ENCODE assay signal across 8 cellular contexts in genomic region chrX:73943572-73943899, GRCh38.
DNase-seq lines count a peak whose midpoint lies in the region; ATAC-seq and TF ChIP-seq lines count a peak whose summit lies in the region.

No MANE protein-coding gene starts in this region.

- DNase-seq in SJCRH30 (no peak), fibroblast of peridontal ligament (ENCODE audit: extremely low read depth) (peak; percentile 21), retinal pigment epithelial cell (ENCODE audit: low read depth) (no peak), SIG-M5 (lab: John Stamatoyannopoulos, UW) (no peak), mucosa of gallbladder (ENCODE audit: low spot score) (no peak), posterior vena cava (ENCODE audit: low spot score) (no peak)

- H3K36me3 ChIP-seq in SJCRH30: peaks cover 20% of the 10 kb centered on the region

- H3K27me3 ChIP-seq in SJCRH30: no peaks in the 10 kb centered on the region

- ATAC-seq in HG02938 (IDR thresholded peaks at IDR 0.05; ENCODE audit: unreplicated experiment): no peak

- peak overlapping the region; percentile 91 for H3K27ac ChIP-seq in SJCRH30

- H3K9me3 ChIP-seq in SJCRH30 (replicated peaks): no peaks in the 10 kb centered on the region

- TF ChIP-seq CTCF in GM12875 (IDR thresholded peaks at IDR 0.05; ENCODE audit: borderline replicate concordance, insufficient read depth, low read depth, low read length) (no peak), retinal pigment epithelial cell (conservative IDR thresholded peaks at IDR 0.05; ENCODE audit: low read depth, low read length) (no peak)

- intact Hi-C loops in posterior vena cava (cut with DNase I): no loop called here

- H3K4me1 ChIP-seq in SJCRH30: no peaks in the 10 kb centered on the region

- peak overlapping the region; percentile 96 for H3K4me3 ChIP-seq in GM12875 (ENCODE audit: low read depth, low read length)
- peak overlapping the region; percentile 80 for H3K4me3 ChIP-seq in SJCRH30
- peak overlapping the region; percentile 100 for H3K4me3 ChIP-seq in retinal pigment epithelial cell (ENCODE audit: low read length)
